ENCODE assay signal across 10 cellular contexts in the genomic region with DNA sequence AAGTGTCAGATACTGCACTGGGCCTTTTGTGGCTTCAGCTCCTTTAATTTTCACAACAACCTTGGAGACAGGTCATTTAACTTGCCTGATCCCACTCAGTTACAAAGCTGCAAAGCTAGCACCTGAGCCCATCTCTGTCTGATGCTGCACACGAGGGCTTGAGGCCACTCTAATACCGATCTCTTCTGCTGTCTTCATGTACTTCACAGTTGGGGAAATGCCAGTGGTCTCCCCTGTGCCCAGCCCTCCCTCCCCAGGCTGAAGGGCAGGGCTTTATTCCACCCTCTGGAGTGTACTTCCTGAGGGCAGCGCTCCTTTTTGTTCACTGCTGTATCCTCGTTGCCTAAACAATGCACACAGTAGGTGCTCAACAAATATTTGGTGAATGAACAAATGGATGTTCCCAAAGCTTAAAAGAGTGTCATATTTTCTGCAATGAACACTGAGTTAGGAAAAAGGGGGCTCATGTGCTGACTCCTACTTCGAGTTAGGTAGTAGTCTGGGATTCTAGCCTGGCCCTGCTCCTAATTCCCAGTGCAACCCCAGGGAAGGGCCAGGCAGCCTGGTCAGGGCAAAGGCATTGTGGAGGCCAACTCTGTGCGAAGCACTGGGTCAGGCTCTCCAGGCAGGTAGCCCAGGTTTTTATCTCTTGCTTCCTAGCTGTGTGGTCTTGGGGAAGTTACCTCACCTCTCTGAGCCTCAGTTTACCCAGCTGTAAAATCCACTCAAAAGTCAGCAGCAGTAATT. TPM values are rescaled to one million over a fixed set of nuclear protein-coding genes. Genes with fewer than 3 reads are reported as not detected.
A peak's percentile ranks its signal among the peaks of the same experiment; 100 is the strongest.
DNase-seq lines count a peak whose midpoint lies in the region; ATAC-seq and TF ChIP-seq lines count a peak whose summit lies in the region.
"Had no signal": no experiment of that assay in that cellular context is flagged by ENCODE, and none has a peak within 500 bp of the region (broad histone marks: within the 10 kb centered on the region; RNA-seq: fewer than 3 reads in every experiment).

No MANE protein-coding gene starts in this region.

- peaks cover 0 to 10% of the 10 kb centered on the region in 2 donors for H3K4me1 ChIP-seq in naive thymus-derived CD4-positive, alpha-beta T cell (ENCODE audit: control insufficient read depth in 2 of 2, insufficient read depth in 2 of 2, low read length in 2 of 2)

- H3K9me3 ChIP-seq in naive thymus-derived CD4-positive, alpha-beta T cell (ENCODE audit: control insufficient read depth in 2 of 3, low read length in 3 of 3), result no peaks in the 10 kb centered on the region
- H3K9me3 ChIP-seq: HAP-1 had no signal

- peak overlapping the region; percentile 86 for H3K4me3 Mint-ChIP-seq in stimulated activated naive CD8-positive, alpha-beta T cell treated with anti-CD3 and anti-CD28 coated beads, Interleukin-15, Interleukin-2, amounts not matched to agents 100 ng/mL and 50 ng/mL, for 24 hours
- peak overlapping the region; percentile 76 to 98 (median 87) for H3K4me3 Mint-ChIP-seq in naive thymus-derived CD4-positive, alpha-beta T cell

- H3K27ac ChIP-seq in coronary artery (peak overlapping the region; percentile 69 to 85), substantia nigra (ENCODE audit: low read depth, low read length, poor library complexity, severe bottlenecking) (no peak overlapping the region)
- peak overlapping the region; percentile 66 for H3K27ac ChIP-seq in naive thymus-derived CD4-positive, alpha-beta T cell (ENCODE audit: low read depth, low read length)

- POLR2A ChIA-PET in naive thymus-derived CD4-positive, alpha-beta T cell (lab: Charles Lee), result no interaction called here

- intact Hi-C loops in naive thymus-derived CD4-positive, alpha-beta T cell (cut with micrococcal nuclease), result loop anchor here in 1 of 2 donors (5.0 kb wide), 1 partner anchor 36 kb away; no protein-coding TSS in a partner anchor

- no peak for DNase-seq in stimulated activated naive CD8-positive, alpha-beta T cell treated with anti-CD3 and anti-CD28 coated beads, Interleukin-15, Interleukin-2, amounts not matched to agents 100 U/mL and 50 U/mL, for 24 hours
- DNase-seq in coronary artery (ENCODE audit: low spot score), result no peak
- no peak for DNase-seq in naive thymus-derived CD4-positive, alpha-beta T cell
- no peak for DNase-seq in NCI-H82 treated with DMSO at 0.1 percent for 48 hours (lab: John Stamatoyannopoulos, UW; ENCODE audit: unreplicated experiment)
- no peak for DNase-seq in NCI-H2029 (lab: John Stamatoyannopoulos, UW)
- DNase-seq in substantia nigra (lab: John Stamatoyannopoulos, UW), result no peak
- DNase-seq: NCI-H2081 treated with DMSO at 0.1 percent for 48 hours had no signal

- no peak for ATAC-seq in stimulated activated naive CD8-positive, alpha-beta T cell treated with anti-CD3 and anti-CD28 coated beads, Interleukin-15, Interleukin-2, amounts not matched to agents 100 U/mL and 50 U/mL, for 24 hours
- no peak for ATAC-seq in naive thymus-derived CD4-positive, alpha-beta T cell
- no peak for ATAC-seq in GM18511 (IDR thresholded peaks at IDR 0.05; ENCODE audit: unreplicated experiment)

- no peaks in the 10 kb centered on the region for H3K27me3 ChIP-seq in naive thymus-derived CD4-positive, alpha-beta T cell (ENCODE audit: control insufficient read depth in 2 of 2, insufficient read depth in 2 of 2, low read length in 2 of 2)

- CTCF ChIA-PET in naive thymus-derived CD4-positive, alpha-beta T cell (lab: Charles Lee), result no interaction called here

- no peaks in the 10 kb centered on the region for H3K9me3 Mint-ChIP-seq in stimulated activated naive CD8-positive, alpha-beta T cell treated with anti-CD3 and anti-CD28 coated beads, Interleukin-15, Interleukin-2, amounts not matched to agents 100 ng/mL and 50 ng/mL, for 24 hours
- H3K9me3 Mint-ChIP-seq in naive thymus-derived CD4-positive, alpha-beta T cell, result peaks cover 0 to 3% (median 0%) of the 10 kb centered on the region in 11 donors

- no peaks in the 10 kb centered on the region for H3K27me3 Mint-ChIP-seq in stimulated activated naive CD8-positive, alpha-beta T cell treated with anti-CD3 and anti-CD28 coated beads, Interleukin-15, Interleukin-2, amounts not matched to agents 100 ng/mL and 50 ng/mL, for 24 hours
- peaks cover 0 to 5% (median 0%) of the 10 kb centered on the region in 5 donors for H3K27me3 Mint-ChIP-seq in naive thymus-derived CD4-positive, alpha-beta T cell

- H3K27ac Mint-ChIP-seq in stimulated activated naive CD8-positive, alpha-beta T cell treated with anti-CD3 and anti-CD28 coated beads, Interleukin-15, Interleukin-2, amounts not matched to agents 100 ng/mL and 50 ng/mL, for 24 hours, result peak overlapping the region; percentile 93
- H3K27ac Mint-ChIP-seq in naive thymus-derived CD4-positive, alpha-beta T cell, result peak overlapping the region; percentile 86 to 98 (median 91)

- peak overlapping the region; percentile 76 for H3K4me3 ChIP-seq in coronary artery
- peak overlapping the region; percentile 66 for H3K4me3 ChIP-seq in naive thymus-derived CD4-positive, alpha-beta T cell (ENCODE audit: low read length)

- TF ChIP-seq CTCF in coronary artery (IDR thresholded peaks at IDR 0.05), result no peak

- peaks cover 13% of the 10 kb centered on the region for H3K36me3 Mint-ChIP-seq in stimulated activated naive CD8-positive, alpha-beta T cell treated with anti-CD3 and anti-CD28 coated beads, Interleukin-15, Interleukin-2, amounts not matched to agents 100 ng/mL and 50 ng/mL, for 24 hours (ENCODE audit: low read depth)
- peaks cover 7 to 12% (median 10%) of the 10 kb centered on the region in 5 donors for H3K36me3 Mint-ChIP-seq in naive thymus-derived CD4-positive, alpha-beta T cell

- no peaks in the 10 kb centered on the region for H3K36me3 ChIP-seq in naive thymus-derived CD4-positive, alpha-beta T cell (ENCODE audit: control insufficient read depth in 2 of 3, insufficient read depth in 3 of 3, low read length in 3 of 3)
- H3K36me3 ChIP-seq: HAP-1 had no signal

- peaks cover 33% of the 10 kb centered on the region for H3K4me1 Mint-ChIP-seq in stimulated activated naive CD8-positive, alpha-beta T cell treated with anti-CD3 and anti-CD28 coated beads, Interleukin-15, Interleukin-2, amounts not matched to agents 100 ng/mL and 50 ng/mL, for 24 hours (ENCODE audit: low read depth)
- peaks cover 13 to 47% (median 35%) of the 10 kb centered on the region in 7 donors for H3K4me1 Mint-ChIP-seq in naive thymus-derived CD4-positive, alpha-beta T cell

RNA-seq across cellular contexts. Expression of gene TMCO4, which starts 1.1 kb away (rescaled TPM):
- 10 to 100 TPM; 16.6 to 28.3 (median 18.2) TPM for total RNA-seq in naive thymus-derived CD4-positive, alpha-beta T cell
- 10 to 100 TPM in 1 of 2 donors, 1 to 10 TPM in 1; 8.9 to 11.3 TPM for polyA plus RNA-seq in naive thymus-derived CD4-positive, alpha-beta T cell

RNA-seq across cellular contexts. Expression of gene RNF186, which starts 16.4 kb away (rescaled TPM):
- not detected for total RNA-seq in naive thymus-derived CD4-positive, alpha-beta T cell
- polyA plus RNA-seq in naive thymus-derived CD4-positive, alpha-beta T cell, result not detected
